Comparison of ENCODE assay signal across 8 cellular contexts in the genomic region with DNA sequence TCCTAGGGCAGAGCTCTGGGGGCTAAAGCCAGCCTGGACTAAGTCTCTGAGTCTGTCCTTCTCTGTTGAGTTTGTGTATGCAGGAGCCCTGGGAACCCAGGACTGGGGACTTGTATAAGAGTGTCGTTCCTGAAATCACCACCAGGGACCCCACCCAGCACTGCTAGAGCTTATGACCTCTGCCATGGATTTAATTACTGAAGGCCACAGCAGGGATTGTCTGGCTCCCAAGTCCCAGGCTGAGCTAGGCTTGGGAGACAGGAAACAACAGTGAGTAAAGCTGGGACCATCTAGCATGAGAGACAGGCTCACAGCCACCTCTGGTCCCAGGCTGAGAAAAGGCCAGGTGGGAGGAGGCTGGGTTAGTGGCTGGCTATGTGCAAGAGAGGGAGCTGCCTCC. TPM values are rescaled to one million over a fixed set of nuclear protein-coding genes. Genes with fewer than 3 reads are reported as not detected.
DNase-seq lines count a peak whose midpoint lies in the region; TF ChIP-seq lines count a peak whose summit lies in the region.

No MANE protein-coding gene starts in this region.

- H3K36me3 ChIP-seq in mucosa of rectum (ENCODE audit: control insufficient read depth in 2 of 2, insufficient read depth in 2 of 2, low read length in 2 of 2) (no peaks in the 10 kb centered on the region), tibial artery (no peaks in the 10 kb centered on the region)

- CTCF ChIA-PET in AG04450 (lab: Charles Lee), result interaction anchor here (1.3 kb wide), 1 partner anchor 21 kb away, joined by 3 read pairs; no protein-coding TSS in a partner anchor

- in situ Hi-C loops in GM13976 (cut with MboI; ENCODE audit: low sequenced_read_pairs, unreplicated experiment), result no loop called here

- no peak overlapping the region for H3K4me3 ChIP-seq in AG04450 (ENCODE audit: low read depth, low read length)
- H3K4me3 ChIP-seq in epithelial cell of proximal tubule (ENCODE audit: low read depth, low read length), result no peak overlapping the region
- peak overlapping the region in 1 of 2 donors; percentile 48 for H3K4me3 ChIP-seq in mucosa of rectum (ENCODE audit: low read length in 2 of 2)
- H3K4me3 ChIP-seq in tibial artery, result no peak overlapping the region

- TF ChIP-seq CTCF in AG04450 (IDR thresholded peaks at IDR 0.05; ENCODE audit: low read depth, low read length), result peak; percentile 45
- peak; percentile 34 for TF ChIP-seq CTCF in GM13976 (IDR thresholded peaks at IDR 0.05; ENCODE audit: borderline replicate concordance, control extremely low read depth, extremely low read depth, insufficient read depth, missing control alignments)
- peak; percentile 77 for TF ChIP-seq CTCF in epithelial cell of proximal tubule (conservative IDR thresholded peaks at IDR 0.05; ENCODE audit: low read depth, low read length)
- peak; percentile 47 to 56 for TF ChIP-seq CTCF in tibial artery (IDR thresholded peaks at IDR 0.05)

- no peaks in the 10 kb centered on the region for H3K36me3 Mint-ChIP-seq in activated CD4-positive, alpha-beta T cell treated with anti-CD3 and anti-CD28 coated beads, Interleukin-2, amount 10 ng/mL, durations not matched to agents 24 days and 14 days (ENCODE audit: low read depth)

- peaks cover 48 to 57% of the 10 kb centered on the region in 2 donors for H3K4me1 ChIP-seq in mucosa of rectum (ENCODE audit: control insufficient read depth in 2 of 2, insufficient read depth in 2 of 2, low read length in 2 of 2)
- peaks cover 0 to 41% (median 18%) of the 10 kb centered on the region in 4 donors for H3K4me1 ChIP-seq in tibial artery

- H3K27ac ChIP-seq in AG04450 (ENCODE audit: low read depth, low read length) (no peak overlapping the region), mucosa of rectum (ENCODE audit: low read depth in 2 of 2, low read length in 2 of 2) (peak overlapping the region; percentile 95 to 97), tibial artery (no peak overlapping the region)

- H3K9me3 ChIP-seq in AG04450 (ENCODE audit: control insufficient read depth, insufficient read depth, low read length) (no peaks in the 10 kb centered on the region; the same call in 1 of the 2 replicates), mucosa of rectum (ENCODE audit: control insufficient read depth in 2 of 2, low read length in 2 of 2) (no peaks in the 10 kb centered on the region), tibial artery (no peaks in the 10 kb centered on the region)

- POLR2A ChIA-PET in AG04450 (lab: Yijun Ruan, JAX), result no interaction called here

- intact Hi-C loops in activated CD4-positive, alpha-beta T cell treated with anti-CD3 and anti-CD28 coated beads, Interleukin-2, amount 10 ng/mL, durations not matched to agents 24 days and 14 days (cut with micrococcal nuclease), result no loop called here
- intact Hi-C loops in tibial artery (cut with DNase I; ENCODE audit: low total_unique reads), result loop anchor here (5.0 kb wide), 1 partner anchor 47 kb away; no protein-coding TSS in a partner anchor

- peaks cover 14% of the 10 kb centered on the region for H3K27me3 Mint-ChIP-seq in activated CD4-positive, alpha-beta T cell treated with anti-CD3 and anti-CD28 coated beads, Interleukin-2, amount 10 ng/mL, durations not matched to agents 24 days and 14 days

- no peaks in the 10 kb centered on the region for H3K9me3 Mint-ChIP-seq in activated CD4-positive, alpha-beta T cell treated with anti-CD3 and anti-CD28 coated beads, Interleukin-2, amount 10 ng/mL, durations not matched to agents 24 days and 14 days

- H3K27me3 ChIP-seq in AG04450 (ENCODE audit: control insufficient read depth, insufficient read depth, low read length), result peaks cover 19% of the 10 kb centered on the region
- no peaks in the 10 kb centered on the region for H3K27me3 ChIP-seq in mucosa of rectum (ENCODE audit: control insufficient read depth in 2 of 2, insufficient read depth in 2 of 2, low read length in 2 of 2)
- no peaks in the 10 kb centered on the region for H3K27me3 ChIP-seq in tibial artery

- H3K9ac ChIP-seq in mucosa of rectum (ENCODE audit: low read depth in 1 of 2, low read length in 2 of 2), result peak overlapping the region; percentile 14 to 93

- peak overlapping the region; percentile 3 for H3K4me3 Mint-ChIP-seq in activated CD4-positive, alpha-beta T cell treated with anti-CD3 and anti-CD28 coated beads, Interleukin-2, amount 10 ng/mL, durations not matched to agents 24 days and 14 days

- no peak overlapping the region for H3K27ac Mint-ChIP-seq in activated CD4-positive, alpha-beta T cell treated with anti-CD3 and anti-CD28 coated beads, Interleukin-2, amount 10 ng/mL, durations not matched to agents 24 days and 14 days

- no peak for DNase-seq in AG04450 (ENCODE audit: low read depth, low spot score)
- peak; percentile 61 for DNase-seq in GM13976 (ENCODE audit: low spot score)
- DNase-seq in NCI-H128 (lab: John Stamatoyannopoulos, UW; ENCODE audit: unreplicated experiment), result peak; percentile 6
- peak; percentile 85 for DNase-seq in activated CD4-positive, alpha-beta T cell treated with anti-CD3 and anti-CD28 coated beads, Interleukin-2, amount 10 ng/mL, durations not matched to agents 24 days and 14 days
- DNase-seq in epithelial cell of proximal tubule (ENCODE audit: low read depth), result no peak
- DNase-seq in tibial artery, result peak in 1 of 2 donors; percentile 64
- DNase-seq in GF-D8 (lab: John Stamatoyannopoulos, UW), result no peak

- peaks cover 13% of the 10 kb centered on the region for H3K4me1 Mint-ChIP-seq in activated CD4-positive, alpha-beta T cell treated with anti-CD3 and anti-CD28 coated beads, Interleukin-2, amount 10 ng/mL, durations not matched to agents 24 days and 14 days

RNA-seq across cellular contexts. Expression of a gene that starts 1.4 kb away (rescaled TPM):
- 0.35 and 0.38 TPM in 2 replicates for polyA plus RNA-seq in AG04450 (2011; rRNA removed)
- polyA minus RNA-seq in AG04450 (2011; rRNA and poly(A)+ RNA removed), result 0.69 and 1.4 TPM in 2 replicates
- 1.6 and 1.9 TPM in 2 replicates for total RNA-seq in activated CD4-positive, alpha-beta T cell treated with anti-CD3 and anti-CD28 coated beads, Interleukin-2, amount 10 ng/mL, durations not matched to agents 24 days and 14 days
- 26.4 and 28.6 TPM in 2 replicates for total RNA-seq in epithelial cell of proximal tubule

RNA-seq across cellular contexts. Expression of a gene that starts 33.1 kb away (rescaled TPM):
- 0.10 TPM in 1 of 2 replicates, not detected in the other for polyA plus RNA-seq in AG04450 (2011; rRNA removed)
- polyA minus RNA-seq in AG04450 (2011; rRNA and poly(A)+ RNA removed), result not detected in 2 replicates
- not detected in 2 replicates for total RNA-seq in activated CD4-positive, alpha-beta T cell treated with anti-CD3 and anti-CD28 coated beads, Interleukin-2, amount 10 ng/mL, durations not matched to agents 24 days and 14 days
- total RNA-seq in epithelial cell of proximal tubule, result 0.23 TPM in 1 of 2 replicates, not detected in the other

Comparison
In these comparisons a context has a peak if more than half of its experiments do, and no peak if none do; other contexts are left out.
1. DNase-seq: peak in GM13976 (single experiment), NCI-H128 (single experiment) and activated CD4-positive, alpha-beta T cell treated with anti-CD3 and anti-CD28 coated beads, Interleukin-2, amount 10 ng/mL, durations not matched to agents 24 days and 14 days (single experiment); none in AG04450 (single experiment), epithelial cell of proximal tubule (single experiment) and GF-D8 (single experiment).
2. H3K27ac ChIP-seq: peak in mucosa of rectum (2 of 2); none in AG04450 (single experiment) and tibial artery (0 of 2).
3. Peak in every context shown above with its lines, with median percentiles within 50 percentile points of each other: CTCF ChIP-seq.